ENCODE assay signal across 8 cellular contexts in the genomic region with DNA sequence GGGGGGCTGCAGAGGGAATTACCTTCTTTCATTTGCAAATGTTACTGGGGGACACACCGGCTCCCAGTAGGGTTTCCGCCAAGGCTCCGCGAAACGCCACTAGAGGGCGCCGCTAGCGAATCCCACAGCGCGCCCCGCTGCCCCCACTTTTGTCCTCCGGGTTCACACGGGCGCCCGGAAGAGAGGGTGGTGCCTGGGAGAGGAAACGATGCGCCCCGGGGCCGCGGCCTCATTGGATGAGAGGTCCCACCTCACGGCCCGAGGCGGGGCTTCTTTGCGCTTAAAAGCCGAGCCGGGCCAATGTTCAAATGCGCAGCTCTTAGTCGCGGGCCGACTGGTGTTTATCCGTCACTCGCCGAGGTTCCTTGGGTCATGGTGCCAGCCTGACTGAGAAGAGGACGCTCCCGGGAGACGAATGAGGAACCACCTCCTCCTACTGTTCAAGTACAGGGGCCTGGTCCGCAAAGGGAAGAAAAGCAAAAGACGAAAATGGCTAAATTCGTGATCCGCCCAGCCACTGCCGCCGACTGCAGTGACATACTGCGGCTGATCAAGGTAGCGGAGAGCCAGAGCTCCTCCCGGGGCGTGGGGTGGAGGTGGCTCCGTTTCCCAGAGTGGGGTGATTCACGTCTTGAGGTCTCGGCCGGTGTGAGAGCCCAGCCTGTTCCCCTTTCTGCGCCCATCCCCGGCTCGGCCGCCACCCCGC. TPM values are rescaled to one million over a fixed set of nuclear protein-coding genes. Genes with fewer than 3 reads are reported as not detected.
A peak's percentile ranks its signal among the peaks of the same experiment; 100 is the strongest.
DNase-seq lines count a peak whose midpoint lies in the region; ATAC-seq, FAIRE-seq and TF ChIP-seq lines count a peak whose summit lies in the region.

Gene SAT1 (plus strand): TSS at position 311 of the 706 bp plus-strand sequence. CDS start 179 bp downstream, at position 490.

- TF ChIP-seq POLR2A in GM19193 (IDR thresholded peaks at IDR 0.05; ENCODE audit: extremely low read depth, insufficient read depth, insufficient read length) = peak; percentile 100

- FAIRE-seq in kidney (lab: Jason Lieb, UNC) = peak; percentile 94

- TF ChIP-seq CTCF in BE2C (IDR thresholded peaks at IDR 0.05; ENCODE audit: low read depth, low read length) = peak; percentile 71
- TF ChIP-seq CTCF in kidney (IDR thresholded peaks at IDR 0.05; ENCODE audit: borderline replicate concordance, extremely low read depth, insufficient read depth) = peak; percentile 49

- peak within 1 kb of the TSS; percentile 81 for H3K4me3 ChIP-seq in BE2C (ENCODE audit: low read depth, low read length)
- peak within 1 kb of the TSS; percentile 93 to 94 for H3K4me3 ChIP-seq in kidney (ENCODE audit: low read length in 2 of 2)

- DNase-seq in BE2C (peak; percentile 96), NCI-H510A (lab: John Stamatoyannopoulos, UW) (peak; percentile 93), cerebellum (ENCODE audit: low spot score) (peak; percentile 94), kidney (peak; percentile 99)
- peak; percentile 91 for DNase-seq in activated CD4-positive, alpha-beta T cell treated with anti-CD3 and anti-CD28 coated beads for 1 hour
- peak; percentile 89 to 91 for DNase-seq in stimulated activated CD4-positive, alpha-beta T cell treated with anti-CD3 and anti-CD28 coated beads, Interleukin-15, amount 100 ng/mL, for 48 hours (ENCODE audit: low read depth in 2 of 2)

- no peaks in the 10 kb centered on the region for H3K27me3 ChIP-seq in BE2C

- peak within 1 kb of the TSS; percentile 91 to 95 for H3K27ac ChIP-seq in kidney (ENCODE audit: low read depth in 2 of 2, low read length in 2 of 2)

- peak; percentile 93 for ATAC-seq in HG03439 (IDR thresholded peaks at IDR 0.05; ENCODE audit: unreplicated experiment)

- peak within 1 kb of the TSS; percentile 92 to 95 for H3K9ac ChIP-seq in kidney (ENCODE audit: low read length in 2 of 2)

- H3K9me3 ChIP-seq in BE2C (no peaks in the 10 kb centered on the region), kidney (ENCODE audit: control insufficient read depth in 1 of 2, low read length in 2 of 2) (no peaks in the 10 kb centered on the region)

- no peaks in the 10 kb centered on the region for H3K4me1 ChIP-seq in BE2C
- no peaks in the 10 kb centered on the region for H3K4me1 ChIP-seq in kidney (ENCODE audit: control insufficient read depth in 1 of 2, insufficient read depth in 1 of 2, low read depth in 1 of 2, low read length in 2 of 2)

- intact Hi-C loops in kidney (cut with DNase I) = loop anchor here (10.0 kb wide), 1 partner anchor 122 kb away; the partner anchor contains the start of genes APOO and CXorf58

- no peaks in the 10 kb centered on the region for H3K36me3 ChIP-seq in BE2C
- peaks cover 0 to 20% of the 10 kb centered on the region in 2 donors for H3K36me3 ChIP-seq in kidney (ENCODE audit: control insufficient read depth in 1 of 2, insufficient read depth in 2 of 2, low read length in 2 of 2)

RNA-seq across cellular contexts. Expression of gene SAT1, which starts in this region (rescaled TPM):
- 15.1 TPM for polyA plus RNA-seq in BE2C (2012; ENCODE audit: insufficient read depth, insufficient read length, low read depth)
- total RNA-seq in cerebellum (56.0 TPM), kidney (417 TPM)
- polyA plus RNA-seq in kidney (ENCODE audit: insufficient read depth, low read depth, low replicate concordance) = 574 TPM

Comparison
In these comparisons a context has a peak if more than half of its experiments do, and no peak if none do; other contexts are left out.
1. Peak in every context shown above with its lines: DNase-seq, ATAC-seq, H3K4me3 ChIP-seq and H3K27ac ChIP-seq.